ENCODE assay signal across 28 cellular contexts in the genomic region with DNA sequence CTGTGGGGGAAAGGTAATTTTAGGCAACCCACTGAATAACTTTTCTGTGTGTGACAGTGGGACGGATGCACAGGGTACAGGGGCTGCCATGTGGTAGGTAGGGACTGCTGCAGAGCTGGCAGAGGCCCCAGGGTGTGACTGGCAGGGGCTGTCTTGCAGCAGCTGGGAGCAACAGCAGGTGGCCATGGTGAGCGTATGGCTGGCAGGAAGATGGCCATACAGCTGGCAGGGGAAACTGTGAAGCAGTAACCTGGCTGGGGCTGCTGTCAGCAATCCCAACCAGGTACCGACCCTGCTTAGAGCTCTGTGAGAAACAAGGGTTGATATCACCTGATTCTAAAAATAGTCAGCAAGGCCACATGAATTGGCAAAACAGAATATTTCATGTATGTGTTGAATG.
DNase-seq lines count a peak whose midpoint lies in the region; ATAC-seq, FAIRE-seq and TF ChIP-seq lines count a peak whose summit lies in the region.
"Had no signal": no experiment of that assay in that cellular context is flagged by ENCODE, and none has a peak within 500 bp of the region (broad histone marks: within the 10 kb centered on the region; RNA-seq: fewer than 3 reads in every experiment).

No MANE protein-coding gene starts in this region.

- POLR2A ChIA-PET in A673 (lab: Charles Lee; ENCODE audit: low non-redundant PET) (interaction anchor here (0.6 kb wide), 1 partner anchor 792 kb away, joined by 3 read pairs; no protein-coding TSS in a partner anchor), H1 (lab: Charles Lee; ENCODE audit: partially characterized antibody) (no interaction called here)

- no peak overlapping the region for H3K14ac ChIP-seq in H1 (ENCODE audit: insufficient read length)

- no peaks in the 10 kb centered on the region for H3K27me3 Mint-ChIP-seq in activated T-cell treated with anti-CD3 and anti-CD28 coated beads, Interleukin-2, amount 50 U/mL, for 72 hours (ENCODE audit: low read depth)
- H3K27me3 Mint-ChIP-seq: activated CD4-positive, alpha-beta memory T cell treated with anti-CD3 and anti-CD28 coated beads for 36 hours; dendritic cell treated with granulocyte-macrophage colony-stimulating factor and Interleukin-4, amounts not matched to agents 40 ng/mL and 50 ng/mL, for 4 days had no signal

- peak overlapping the region; percentile 40; the same call in 1 of the 2 replicates for H2BK20ac ChIP-seq in H1 (ENCODE audit: low read length)

- H3K4me3 ChIP-seq in A673 (ENCODE audit: low read depth, low read length, poor library complexity, severe bottlenecking): no peak overlapping the region
- no peak overlapping the region for H3K4me3 ChIP-seq in H1 (ENCODE audit: extremely low read depth in 1 of 4, insufficient read depth in 2 of 4, low read depth in 3 of 4, low read length in 4 of 4)
- H3K4me3 ChIP-seq: gastrocnemius medialis, left lung, ovary, transverse colon had no signal

- TF ChIP-seq CTCF in A673 (conservative IDR thresholded peaks at IDR 0.05; ENCODE audit: low read depth, low read length) (no peak), H1 (IDR thresholded peaks at IDR 0.05; ENCODE audit: control extremely low read depth in 1 of 3, insufficient read depth in 1 of 3, low read depth in 1 of 3, low read length in 3 of 3) (peak in 2 of 3 experiments; percentile 9 to 14; a peak in 2 of 4 replicates)

- H3K27me3 ChIP-seq in A673 (replicated peaks; ENCODE audit: insufficient read depth, low read depth, low read length, poor library complexity) (no peaks in the 10 kb centered on the region), H1 (replicated peaks in 1 of 4; ENCODE audit: control insufficient read depth in 3 of 4, extremely low read depth in 1 of 4, insufficient read depth in 3 of 4, low read length in 3 of 4) (no peaks in the 10 kb centered on the region)
- H3K27me3 ChIP-seq: gastrocnemius medialis, left lung, ovary, transverse colon had no signal

- H3K79me2 ChIP-seq in H1 (ENCODE audit: control insufficient read depth in 1 of 2, insufficient read depth in 2 of 2, low read length in 2 of 2): no peaks in the 10 kb centered on the region

- H3K27ac ChIP-seq in A673 (ENCODE audit: low read depth, low read length, poor library complexity, severe bottlenecking): no peak overlapping the region
- no peak overlapping the region for H3K27ac ChIP-seq in H1 (ENCODE audit: low read depth, low read length)
- H3K27ac ChIP-seq: C4-2B, gastrocnemius medialis, left lung, ovary, transverse colon had no signal

- H2AFZ ChIP-seq in H1 (ENCODE audit: low read length): no peak overlapping the region

- peak; percentile 6 for DNase-seq in A673 (ENCODE audit: low spot score)
- DNase-seq in DMS 273 treated with DMSO at 0.1 percent for 48 hours (lab: John Stamatoyannopoulos, UW): peak; percentile 45
- DNase-seq in NCI-H2171 treated with DMSO at 0.1 percent for 48 hours (lab: John Stamatoyannopoulos, UW): peak; percentile 74
- DNase-seq in H1 (ENCODE audit: low read depth in 1 of 2, low spot score in 2 of 2): no peak
- no peak for DNase-seq in NCI-H2196 treated with DMSO at 0.1 percent for 48 hours (lab: John Stamatoyannopoulos, UW; ENCODE audit: unreplicated experiment)
- no peak for DNase-seq in middle frontal gyrus (ENCODE audit: extremely low spot score, low spot score)
- no peak for DNase-seq in GM12892 (ENCODE audit: insufficient read length)
- no peak for DNase-seq in activated T-cell treated with anti-CD3 and anti-CD28 coated beads, Interleukin-2, amount 50 U/mL, for 72 hours
- DNase-seq: activated CD4-positive, alpha-beta memory T cell treated with anti-CD3 and anti-CD28 coated beads for 36 hours; activated CD4-positive, CD25-positive, alpha-beta regulatory T cell; activated CD8-positive, alpha-beta memory T cell treated with anti-CD3 and anti-CD28 coated beads, Interleukin-2, amount 50 U/mL, for 48 hours; anterior cingulate cortex; gastrocnemius medialis; GOT3; hippocampal formation; natural killer cell; NCI-H187 treated with DMSO at 0.1 percent for 48 hours; NCI-H526 treated with DMSO at 0.1 percent for 48 hours; ovary; right cardiac atrium; SW 1271; transverse colon had no signal

- no peak overlapping the region for H4K8ac ChIP-seq in H1 (ENCODE audit: extremely low read depth, insufficient read depth, low read length)

- no peaks in the 10 kb centered on the region for H3K36me3 Mint-ChIP-seq in activated T-cell treated with anti-CD3 and anti-CD28 coated beads, Interleukin-2, amount 50 U/mL, for 72 hours (ENCODE audit: insufficient read depth in 2 of 2)
- H3K36me3 Mint-ChIP-seq: activated CD4-positive, alpha-beta memory T cell treated with anti-CD3 and anti-CD28 coated beads for 36 hours; activated naive CD4-positive, alpha-beta T cell treated with anti-CD3 and anti-CD28 coated beads, Interleukin-2, amount 50 U/mL, for 72 hours; natural killer cell had no signal

- no peaks in the 10 kb centered on the region for H3K36me3 ChIP-seq in A673 (ENCODE audit: insufficient read depth, low read length, poor library complexity, severe bottlenecking)
- H3K36me3 ChIP-seq in H1 (ENCODE audit: control insufficient read depth in 2 of 4, insufficient read depth in 4 of 4, low read length in 3 of 4): no peaks in the 10 kb centered on the region
- H3K36me3 ChIP-seq: gastrocnemius medialis, left lung, ovary, transverse colon had no signal

- no peak overlapping the region for H3K4me3 Mint-ChIP-seq in activated T-cell treated with anti-CD3 and anti-CD28 coated beads, Interleukin-2, amount 50 U/mL, for 72 hours
- H3K4me3 Mint-ChIP-seq: activated CD4-positive, alpha-beta memory T cell treated with anti-CD3 and anti-CD28 coated beads for 36 hours; dendritic cell treated with granulocyte-macrophage colony-stimulating factor and Interleukin-4, amounts not matched to agents 40 ng/mL and 50 ng/mL, for 4 days; natural killer cell had no signal

- no peak overlapping the region for H3K27ac Mint-ChIP-seq in activated T-cell treated with anti-CD3 and anti-CD28 coated beads, Interleukin-2, amount 50 U/mL, for 72 hours
- H3K27ac Mint-ChIP-seq: activated CD4-positive, alpha-beta memory T cell treated with anti-CD3 and anti-CD28 coated beads for 36 hours; activated naive CD4-positive, alpha-beta T cell treated with anti-CD3 and anti-CD28 coated beads, Interleukin-2, amount 50 U/mL, for 72 hours; activated T-helper 2 cell treated with anti-CD3 and anti-CD28 coated beads, Interferon-gamma antibody, Interleukin-2, Interleukin-4, amounts not matched to agents 10 μg/mL and 5 μg/mL and 100 μg/mL, durations not matched to agents 14 hours and 24 hours and 36 hours; dendritic cell treated with granulocyte-macrophage colony-stimulating factor and Interleukin-4, amounts not matched to agents 40 ng/mL and 50 ng/mL, for 4 days; natural killer cell had no signal

- ATAC-seq in activated T-cell treated with anti-CD3 and anti-CD28 coated beads, Interleukin-2, amount 50 U/mL, for 72 hours (replicated peaks in 1 of 2): no peak
- ATAC-seq: activated naive CD4-positive, alpha-beta T cell treated with anti-CD3 and anti-CD28 coated beads, Interleukin-2, amount 50 U/mL, for 72 hours; gastrocnemius medialis; left lung; natural killer cell; right cardiac atrium had no signal

- no peak overlapping the region for H3K56ac ChIP-seq in H1 (replicated peaks; ENCODE audit: insufficient read length, low read depth, low read length)

- no peak overlapping the region for H4K5ac ChIP-seq in H1 (ENCODE audit: insufficient read length, low read depth, low read length)

- H3K4me2 ChIP-seq in H1 (ENCODE audit: insufficient read depth in 1 of 2, low read depth in 2 of 2, low read length in 2 of 2): no peak overlapping the region

- peak overlapping the region; percentile 30 for H2BK120ac ChIP-seq in H1 (replicated peaks; ENCODE audit: low read depth, low read length)

- no peaks in the 10 kb centered on the region for H3K9me3 ChIP-seq in A673 (ENCODE audit: low read depth, low read length, poor library complexity, severe bottlenecking)
- H3K9me3 ChIP-seq in H1 (ENCODE audit: insufficient read depth in 2 of 2, low read depth in 1 of 2, low read length in 1 of 2): no peaks in the 10 kb centered on the region
- H3K9me3 ChIP-seq: gastrocnemius medialis, left lung, ovary, transverse colon had no signal

- no peak for TF ChIP-seq EP300 in H1 (IDR thresholded peaks at IDR 0.05; ENCODE audit: borderline replicate concordance in 1 of 2, low read depth in 2 of 2, low read length in 2 of 2)

- peak overlapping the region; percentile 63 for H4K91ac ChIP-seq in H1 (replicated peaks; ENCODE audit: insufficient read length, low read length)

- no peaks in the 10 kb centered on the region for H3K79me1 ChIP-seq in H1 (ENCODE audit: low read depth, low read length)

- TF ChIP-seq POLR2A in H1 (IDR thresholded peaks at IDR 0.05; ENCODE audit: control extremely low read depth in 1 of 2, low read depth in 2 of 2, low read length in 2 of 2) (no peak), GM12892 (IDR thresholded peaks at IDR 0.05; ENCODE audit: low read depth, low read length) (no peak)

- no peak overlapping the region for H3K23ac ChIP-seq in H1 (ENCODE audit: insufficient read length)

- H2BK5ac ChIP-seq in H1 (ENCODE audit: low read depth, low read length): no peak overlapping the region

- H3K18ac ChIP-seq in H1 (ENCODE audit: extremely low read depth, low read length): no peak overlapping the region

- no peak for FAIRE-seq in H1 (lab: Jason Lieb, UNC)
- no peak for FAIRE-seq in GM12892 (lab: Jason Lieb, UNC)
- FAIRE-seq: endometrium had no signal

- 70% methylated on average over 3 of the region's 3 CpGs; no CpG with 5 or more reads in 1 of the 2 experiments for WGBS in H1 (ENCODE audit: extremely low coverage in 1 of 2, insufficient coverage in 1 of 2, insufficient read length in 1 of 2, insufficient replicate concordance in 2 of 2, low coverage in 1 of 2, low lambda C conversion rate in 2 of 2, missing lambda C conversion rate in 1 of 2), 2 experiments

- H2AK5ac ChIP-seq in H1 (ENCODE audit: low read depth, low read length): no peak overlapping the region

- H3K9me3 Mint-ChIP-seq in activated T-cell treated with anti-CD3 and anti-CD28 coated beads, Interleukin-2, amount 50 U/mL, for 72 hours: no peaks in the 10 kb centered on the region
- H3K9me3 Mint-ChIP-seq: activated CD4-positive, alpha-beta memory T cell treated with anti-CD3 and anti-CD28 coated beads for 36 hours; activated naive CD4-positive, alpha-beta T cell treated with anti-CD3 and anti-CD28 coated beads, Interleukin-2, amount 50 U/mL, for 72 hours; activated T-helper 2 cell treated with anti-CD3 and anti-CD28 coated beads, Interferon-gamma antibody, Interleukin-2, Interleukin-4, amounts not matched to agents 10 μg/mL and 5 μg/mL and 100 μg/mL, durations not matched to agents 14 hours and 24 hours and 36 hours; dendritic cell treated with granulocyte-macrophage colony-stimulating factor and Interleukin-4, amounts not matched to agents 40 ng/mL and 50 ng/mL, for 4 days; natural killer cell had no signal

- H3K23me2 ChIP-seq in H1 (ENCODE audit: low read depth, low read length): no peaks in the 10 kb centered on the region

- BruUV-seq in A673 (replicated peaks; lab: Mats Ljungman, UMichigan): no TSS peak

- peaks cover 20% of the 10 kb centered on the region for H3K4me1 ChIP-seq in A673 (ENCODE audit: insufficient read depth, low read length, poor library complexity, severe bottlenecking)
- peaks cover 0 to 5% (median 3%) of the 10 kb centered on the region in 4 experiments; a peak in 3 of 7 replicates for H3K4me1 ChIP-seq in H1 (replicated peaks in 1 of 4; ENCODE audit: control insufficient read depth in 3 of 4, insufficient read depth in 4 of 4, low read length in 3 of 4)
- H3K4me1 ChIP-seq: gastrocnemius medialis, left lung, transverse colon had no signal

- no peaks in the 10 kb centered on the region for H4K20me1 ChIP-seq in H1 (replicated peaks in 1 of 2; ENCODE audit: control insufficient read depth in 1 of 2, insufficient read depth in 2 of 2, low read length in 2 of 2)

- no peak overlapping the region for H3K9ac ChIP-seq in H1 (replicated peaks in 1 of 4; ENCODE audit: extremely low read depth in 1 of 4, low read depth in 3 of 4, low read length in 3 of 4)

- H3K4me1 Mint-ChIP-seq in activated T-cell treated with anti-CD3 and anti-CD28 coated beads, Interleukin-2, amount 50 U/mL, for 72 hours (ENCODE audit: low read depth): no peaks in the 10 kb centered on the region
- H3K4me1 Mint-ChIP-seq: natural killer cell had no signal

- intact Hi-C loops in A673 (cut with micrococcal nuclease; ENCODE audit: unreplicated experiment): no loop called here

- H2BK15ac ChIP-seq in H1 (ENCODE audit: low read length): no peak overlapping the region

- CTCF ChIA-PET in A673 (lab: Charles Lee) (no interaction called here), H1 (lab: Charles Lee; ENCODE audit: partially characterized antibody) (interaction anchor here (0.5 to 1.1 kb wide), 3 partner anchors 10 to 359 kb away, joined by 3 to 5 read pairs (median 4); no protein-coding TSS in a partner anchor)

- H3K4ac ChIP-seq in H1 (replicated peaks; ENCODE audit: insufficient read length, low read depth, low read length): peak overlapping the region; percentile 50

- no peak overlapping the region for H2BK12ac ChIP-seq in H1 (ENCODE audit: low read depth, low read length)

- 0 out of 4 replicates have a peak, but pooled peaks of 1 of the 2 experiments have one; percentile 2 for TF ChIP-seq RAD21 in H1 (IDR thresholded peaks at IDR 0.05 in 1 of 2, conservative IDR thresholded peaks at IDR 0.05 in 1 of 2; ENCODE audit: low read depth in 2 of 2, low read length in 2 of 2)

Comparison
In these comparisons a context has a peak if more than half of its experiments do, and no peak if none do; other contexts are left out.
1. DNase-seq: peak in A673 (single experiment), DMS 273 treated with DMSO at 0.1 percent for 48 hours (single experiment) and NCI-H2171 treated with DMSO at 0.1 percent for 48 hours (single experiment); none in H1 (0 of 2), NCI-H2196 treated with DMSO at 0.1 percent for 48 hours (single experiment), middle frontal gyrus (single experiment), GM12892 (single experiment) and activated T-cell treated with anti-CD3 and anti-CD28 coated beads, Interleukin-2, amount 50 U/mL, for 72 hours (0 of 2).